Comparison of ENCODE assay signal across 8 cellular contexts in genomic region chr1:117059678-117060440, GRCh38. TPM values are rescaled to one million over a fixed set of nuclear protein-coding genes. Genes with fewer than 3 reads are reported as not detected.
DNase-seq lines count a peak whose midpoint lies in the region; ATAC-seq and TF ChIP-seq lines count a peak whose summit lies in the region.

Gene TTF2, plus strand, starts transcription at chr1:117060326. Its CDS starts 21 bp downstream, at chr1:117060347.

- H3K36me3 Mint-ChIP-seq in activated T-helper 2 cell treated with anti-CD3 and anti-CD28 coated beads, Interferon-gamma antibody, Interleukin-2, Interleukin-4, amounts not matched to agents 10 μg/mL and 5 μg/mL and 100 μg/mL, durations not matched to agents 14 hours and 24 hours and 36 hours (ENCODE audit: low read depth): peaks cover 42% of the 10 kb centered on the region
- peaks cover 11% of the 10 kb centered on the region for H3K36me3 Mint-ChIP-seq in nephron progenitor cell (ENCODE audit: low read depth)

- H3K4me1 ChIP-seq in Loucy (ENCODE audit: insufficient read depth, low read length, poor library complexity, severe bottlenecking): peaks cover 40% of the 10 kb centered on the region
- H3K4me1 ChIP-seq in RWPE2 (ENCODE audit: insufficient read depth, poor library complexity, severe bottlenecking): peaks cover 10% of the 10 kb centered on the region

- no peaks in the 10 kb centered on the region for H3K9me3 Mint-ChIP-seq in activated T-helper 2 cell treated with anti-CD3 and anti-CD28 coated beads, Interferon-gamma antibody, Interleukin-2, Interleukin-4, amounts not matched to agents 10 μg/mL and 5 μg/mL and 100 μg/mL, durations not matched to agents 14 hours and 24 hours and 36 hours
- no peaks in the 10 kb centered on the region for H3K9me3 Mint-ChIP-seq in nephron progenitor cell
- H3K9me3 Mint-ChIP-seq in stimulated activated naive CD8-positive, alpha-beta T cell treated with anti-CD3 and anti-CD28 coated beads, Interleukin-15, amount 100 ng/mL, for 72 hours: no peaks in the 10 kb centered on the region

- H3K4me2 ChIP-seq in Loucy (ENCODE audit: low read depth, low read length, poor library complexity, severe bottlenecking): peak within 1 kb of the TSS; percentile 87

- H3K27ac Mint-ChIP-seq in activated T-helper 2 cell treated with anti-CD3 and anti-CD28 coated beads, Interferon-gamma antibody, Interleukin-2, Interleukin-4, amounts not matched to agents 10 μg/mL and 5 μg/mL and 100 μg/mL, durations not matched to agents 14 hours and 24 hours and 36 hours: no peak within 1 kb of the TSS
- H3K27ac Mint-ChIP-seq in nephron progenitor cell: peak within 1 kb of the TSS; percentile 91
- no peak within 1 kb of the TSS for H3K27ac Mint-ChIP-seq in stimulated activated naive CD8-positive, alpha-beta T cell treated with anti-CD3 and anti-CD28 coated beads, Interleukin-15, amount 100 ng/mL, for 72 hours

- no peaks in the 10 kb centered on the region for H3K27me3 Mint-ChIP-seq in activated T-helper 2 cell treated with anti-CD3 and anti-CD28 coated beads, Interferon-gamma antibody, Interleukin-2, Interleukin-4, amounts not matched to agents 10 μg/mL and 5 μg/mL and 100 μg/mL, durations not matched to agents 14 hours and 24 hours and 36 hours (ENCODE audit: low read depth)
- H3K27me3 Mint-ChIP-seq in nephron progenitor cell (ENCODE audit: low read depth, poor library complexity): no peaks in the 10 kb centered on the region
- H3K27me3 Mint-ChIP-seq in stimulated activated naive CD8-positive, alpha-beta T cell treated with anti-CD3 and anti-CD28 coated beads, Interleukin-15, amount 100 ng/mL, for 72 hours: no peaks in the 10 kb centered on the region

- peak within 1 kb of the TSS; percentile 84 for H3K4me3 ChIP-seq in H7 (ENCODE audit: insufficient read depth, low read depth, low read length)
- H3K4me3 ChIP-seq in Loucy (ENCODE audit: low read length, poor library complexity, severe bottlenecking): peak within 1 kb of the TSS; percentile 80
- H3K4me3 ChIP-seq in RWPE2 (ENCODE audit: severe bottlenecking): peak within 1 kb of the TSS; percentile 64

- DNase-seq in ELR (ENCODE audit: low read depth) (peak; percentile 100), H7 (peak; percentile 96), RWPE2 (ENCODE audit: low spot score) (peak; percentile 96), fibroblast of the conjunctiva (ENCODE audit: low read depth) (peak; percentile 97), nephron progenitor cell (peak; percentile 95)
- peak; percentile 98 for DNase-seq in activated T-helper 2 cell treated with anti-CD3 and anti-CD28 coated beads, Interferon-gamma antibody, Interleukin-2, Interleukin-4, amounts not matched to agents 10 μg/mL and 5 μg/mL and 100 μg/mL, durations not matched to agents 14 hours and 24 hours and 36 hours (ENCODE audit: low spot score)
- peak; percentile 98 to 99 for DNase-seq in stimulated activated naive CD8-positive, alpha-beta T cell treated with anti-CD3 and anti-CD28 coated beads, Interleukin-15, amount 100 ng/mL, for 72 hours

- no peaks in the 10 kb centered on the region for H3F3A ChIP-seq in Loucy (ENCODE audit: low read depth)

- H3K4me3 Mint-ChIP-seq in activated T-helper 2 cell treated with anti-CD3 and anti-CD28 coated beads, Interferon-gamma antibody, Interleukin-2, Interleukin-4, amounts not matched to agents 10 μg/mL and 5 μg/mL and 100 μg/mL, durations not matched to agents 14 hours and 24 hours and 36 hours (ENCODE audit: low read depth): no peak within 1 kb of the TSS
- H3K4me3 Mint-ChIP-seq in nephron progenitor cell: no peak within 1 kb of the TSS
- H3K4me3 Mint-ChIP-seq in stimulated activated naive CD8-positive, alpha-beta T cell treated with anti-CD3 and anti-CD28 coated beads, Interleukin-15, amount 100 ng/mL, for 72 hours: no peak within 1 kb of the TSS

- H3K4me1 Mint-ChIP-seq in activated T-helper 2 cell treated with anti-CD3 and anti-CD28 coated beads, Interferon-gamma antibody, Interleukin-2, Interleukin-4, amounts not matched to agents 10 μg/mL and 5 μg/mL and 100 μg/mL, durations not matched to agents 14 hours and 24 hours and 36 hours (ENCODE audit: low read depth): peaks cover 54% of the 10 kb centered on the region
- H3K4me1 Mint-ChIP-seq in nephron progenitor cell: peaks cover 45% of the 10 kb centered on the region
- H3K4me1 Mint-ChIP-seq in stimulated activated naive CD8-positive, alpha-beta T cell treated with anti-CD3 and anti-CD28 coated beads, Interleukin-15, amount 100 ng/mL, for 72 hours: peaks cover 58% of the 10 kb centered on the region

- H4K20me1 ChIP-seq in Loucy (ENCODE audit: insufficient read depth, low read length, poor library complexity, severe bottlenecking): no peaks in the 10 kb centered on the region

- ATAC-seq in RWPE2 (ENCODE audit: low read depth): peak; percentile 97
- ATAC-seq in stimulated activated naive CD8-positive, alpha-beta T cell treated with anti-CD3 and anti-CD28 coated beads, Interleukin-15, amount 100 ng/mL, for 72 hours: peak; percentile 91

- peaks cover 64% of the 10 kb centered on the region for H3K79me2 ChIP-seq in Loucy (ENCODE audit: insufficient read depth, low read length)

- TF ChIP-seq CTCF in Loucy (conservative IDR thresholded peaks at IDR 0.05; ENCODE audit: low read length) (no peak), RWPE2 (IDR thresholded peaks at IDR 0.05; ENCODE audit: poor library complexity, severe bottlenecking) (no peak), nephron progenitor cell (IDR thresholded peaks at IDR 0.05) (no peak)

- peak within 1 kb of the TSS; percentile 84 for H2AFZ ChIP-seq in Loucy (ENCODE audit: low read length)

- intact Hi-C loops in activated T-helper 2 cell treated with anti-CD3 and anti-CD28 coated beads, Interferon-gamma antibody, Interleukin-2, Interleukin-4, amounts not matched to agents 10 μg/mL and 5 μg/mL and 100 μg/mL, durations not matched to agents 14 hours and 24 hours and 36 hours (cut with micrococcal nuclease): loop anchor here (1.0 to 10.0 kb wide), 13 partner anchors 9 to 923 kb away; partner anchors contain the start of genes ATP1A1, CD101, IGSF3 and MAN1A2

- peak within 1 kb of the TSS; percentile 75 for H3K27ac ChIP-seq in RWPE2 (ENCODE audit: poor library complexity, severe bottlenecking)

- peak within 1 kb of the TSS; percentile 92 for H3K9ac ChIP-seq in Loucy (ENCODE audit: low read depth, low read length, poor library complexity, severe bottlenecking)

- H3K36me3 ChIP-seq in H7 (replicated peaks; ENCODE audit: control insufficient read depth, insufficient read depth, low read length) (no peaks in the 10 kb centered on the region; the same call in 1 of the 2 replicates), Loucy (ENCODE audit: insufficient read depth, low read length) (no peaks in the 10 kb centered on the region), RWPE2 (ENCODE audit: low read depth) (peaks cover 31% of the 10 kb centered on the region)

- H3K9me2 ChIP-seq in Loucy (replicated peaks; ENCODE audit: low read depth, low read length): no peaks in the 10 kb centered on the region

- H3K9me3 ChIP-seq in Loucy (ENCODE audit: insufficient read depth, low read depth, low read length): no peaks in the 10 kb centered on the region
- no peaks in the 10 kb centered on the region for H3K9me3 ChIP-seq in RWPE2 (ENCODE audit: severe bottlenecking)

- H3K27me3 ChIP-seq in H7 (ENCODE audit: control insufficient read depth, insufficient read depth, low read length) (no peaks in the 10 kb centered on the region), Loucy (ENCODE audit: insufficient read depth, low read length, poor library complexity, severe bottlenecking) (no peaks in the 10 kb centered on the region), RWPE2 (ENCODE audit: insufficient read depth, poor library complexity, severe bottlenecking) (no peaks in the 10 kb centered on the region)

RNA-seq across cellular contexts. Expression of gene TTF2, which starts in this region (rescaled TPM):
- 64.6 and 81.2 TPM in 2 replicates for total RNA-seq in H7 (2014; rRNA removed; shearing (Covaris generic))
- total RNA-seq in activated T-helper 2 cell treated with anti-CD3 and anti-CD28 coated beads, Interferon-gamma antibody, Interleukin-2, Interleukin-4, amounts not matched to agents 10 μg/mL and 5 μg/mL and 100 μg/mL, durations not matched to agents 14 hours and 24 hours and 36 hours: 98.4 and 103 TPM in 2 replicates

Comparison
In these comparisons a context has a peak if more than half of its experiments do, and no peak if none do; other contexts are left out.
1. Peak in every context shown above with its lines: DNase-seq, ATAC-seq, H3K4me3 ChIP-seq and H3K27ac ChIP-seq.